1 cellular context compared by ENCODE assay signal in the genomic region with DNA sequence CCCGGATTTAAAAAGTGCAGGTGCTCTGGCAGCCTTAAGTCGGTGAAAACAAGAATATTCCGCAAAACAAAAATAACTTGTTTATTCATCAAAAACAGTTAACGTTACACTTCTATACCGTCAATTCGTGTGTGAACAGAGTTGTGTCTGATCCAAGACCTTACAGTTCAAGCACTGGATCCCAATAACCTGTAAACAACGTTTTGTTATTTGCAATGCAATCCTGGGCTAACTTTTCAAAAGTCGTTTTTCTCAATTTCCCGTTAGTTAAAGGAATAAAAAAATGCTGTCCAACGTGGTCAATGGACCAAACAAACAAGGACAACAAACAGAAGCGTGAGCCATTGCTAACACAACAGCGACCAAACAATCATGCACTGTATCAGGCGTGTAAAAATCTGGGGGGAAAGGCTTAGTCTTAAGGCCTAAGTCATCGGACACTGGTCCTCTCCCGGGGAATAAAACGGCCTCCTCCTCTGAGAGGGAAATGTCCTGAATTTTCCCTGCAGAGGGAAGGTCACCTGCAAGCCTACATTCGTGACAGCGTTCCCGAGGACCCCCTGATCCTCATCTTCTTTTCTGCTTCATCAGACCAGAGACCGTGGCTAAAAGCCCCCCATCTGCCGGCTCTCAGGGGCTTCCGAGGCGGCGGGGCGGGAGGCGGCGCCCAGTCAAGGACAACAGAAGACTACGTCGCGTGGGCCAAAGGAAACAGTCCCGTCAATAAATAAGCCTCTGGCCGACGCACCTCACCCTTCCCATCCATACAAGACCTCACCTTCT.
TF ChIP-seq lines count a peak whose summit lies in the region.

No MANE protein-coding gene starts in this region.

TF ChIP-seq in GM23338, 12 proteins besides CTCF, POLR2A, EP300 and RAD21 (continued from another document):
- TF ChIP-seq, protein P1, sequence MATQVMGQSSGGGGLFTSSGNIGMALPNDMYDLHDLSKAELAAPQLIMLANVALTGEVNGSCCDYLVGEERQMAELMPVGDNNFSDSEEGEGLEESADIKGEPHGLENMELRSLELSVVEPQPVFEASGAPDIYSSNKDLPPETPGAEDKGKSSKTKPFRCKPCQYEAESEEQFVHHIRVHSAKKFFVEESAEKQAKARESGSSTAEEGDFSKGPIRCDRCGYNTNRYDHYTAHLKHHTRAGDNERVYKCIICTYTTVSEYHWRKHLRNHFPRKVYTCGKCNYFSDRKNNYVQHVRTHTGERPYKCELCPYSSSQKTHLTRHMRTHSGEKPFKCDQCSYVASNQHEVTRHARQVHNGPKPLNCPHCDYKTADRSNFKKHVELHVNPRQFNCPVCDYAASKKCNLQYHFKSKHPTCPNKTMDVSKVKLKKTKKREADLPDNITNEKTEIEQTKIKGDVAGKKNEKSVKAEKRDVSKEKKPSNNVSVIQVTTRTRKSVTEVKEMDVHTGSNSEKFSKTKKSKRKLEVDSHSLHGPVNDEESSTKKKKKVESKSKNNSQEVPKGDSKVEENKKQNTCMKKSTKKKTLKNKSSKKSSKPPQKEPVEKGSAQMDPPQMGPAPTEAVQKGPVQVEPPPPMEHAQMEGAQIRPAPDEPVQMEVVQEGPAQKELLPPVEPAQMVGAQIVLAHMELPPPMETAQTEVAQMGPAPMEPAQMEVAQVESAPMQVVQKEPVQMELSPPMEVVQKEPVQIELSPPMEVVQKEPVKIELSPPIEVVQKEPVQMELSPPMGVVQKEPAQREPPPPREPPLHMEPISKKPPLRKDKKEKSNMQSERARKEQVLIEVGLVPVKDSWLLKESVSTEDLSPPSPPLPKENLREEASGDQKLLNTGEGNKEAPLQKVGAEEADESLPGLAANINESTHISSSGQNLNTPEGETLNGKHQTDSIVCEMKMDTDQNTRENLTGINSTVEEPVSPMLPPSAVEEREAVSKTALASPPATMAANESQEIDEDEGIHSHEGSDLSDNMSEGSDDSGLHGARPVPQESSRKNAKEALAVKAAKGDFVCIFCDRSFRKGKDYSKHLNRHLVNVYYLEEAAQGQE (IDR thresholded peaks at IDR 0.05; ENCODE audit: unreplicated experiment), result no peak
- TF ChIP-seq ZNF331 (CRISPR knock-in tag; IDR thresholded peaks at IDR 0.05; ENCODE audit: low read depth), result no peak
- TF ChIP-seq, protein P2, sequence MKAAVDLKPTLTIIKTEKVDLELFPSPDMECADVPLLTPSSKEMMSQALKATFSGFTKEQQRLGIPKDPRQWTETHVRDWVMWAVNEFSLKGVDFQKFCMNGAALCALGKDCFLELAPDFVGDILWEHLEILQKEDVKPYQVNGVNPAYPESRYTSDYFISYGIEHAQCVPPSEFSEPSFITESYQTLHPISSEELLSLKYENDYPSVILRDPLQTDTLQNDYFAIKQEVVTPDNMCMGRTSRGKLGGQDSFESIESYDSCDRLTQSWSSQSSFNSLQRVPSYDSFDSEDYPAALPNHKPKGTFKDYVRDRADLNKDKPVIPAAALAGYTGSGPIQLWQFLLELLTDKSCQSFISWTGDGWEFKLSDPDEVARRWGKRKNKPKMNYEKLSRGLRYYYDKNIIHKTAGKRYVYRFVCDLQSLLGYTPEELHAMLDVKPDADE (IDR thresholded peaks at IDR 0.05), result no peak
- TF ChIP-seq, protein P3, sequence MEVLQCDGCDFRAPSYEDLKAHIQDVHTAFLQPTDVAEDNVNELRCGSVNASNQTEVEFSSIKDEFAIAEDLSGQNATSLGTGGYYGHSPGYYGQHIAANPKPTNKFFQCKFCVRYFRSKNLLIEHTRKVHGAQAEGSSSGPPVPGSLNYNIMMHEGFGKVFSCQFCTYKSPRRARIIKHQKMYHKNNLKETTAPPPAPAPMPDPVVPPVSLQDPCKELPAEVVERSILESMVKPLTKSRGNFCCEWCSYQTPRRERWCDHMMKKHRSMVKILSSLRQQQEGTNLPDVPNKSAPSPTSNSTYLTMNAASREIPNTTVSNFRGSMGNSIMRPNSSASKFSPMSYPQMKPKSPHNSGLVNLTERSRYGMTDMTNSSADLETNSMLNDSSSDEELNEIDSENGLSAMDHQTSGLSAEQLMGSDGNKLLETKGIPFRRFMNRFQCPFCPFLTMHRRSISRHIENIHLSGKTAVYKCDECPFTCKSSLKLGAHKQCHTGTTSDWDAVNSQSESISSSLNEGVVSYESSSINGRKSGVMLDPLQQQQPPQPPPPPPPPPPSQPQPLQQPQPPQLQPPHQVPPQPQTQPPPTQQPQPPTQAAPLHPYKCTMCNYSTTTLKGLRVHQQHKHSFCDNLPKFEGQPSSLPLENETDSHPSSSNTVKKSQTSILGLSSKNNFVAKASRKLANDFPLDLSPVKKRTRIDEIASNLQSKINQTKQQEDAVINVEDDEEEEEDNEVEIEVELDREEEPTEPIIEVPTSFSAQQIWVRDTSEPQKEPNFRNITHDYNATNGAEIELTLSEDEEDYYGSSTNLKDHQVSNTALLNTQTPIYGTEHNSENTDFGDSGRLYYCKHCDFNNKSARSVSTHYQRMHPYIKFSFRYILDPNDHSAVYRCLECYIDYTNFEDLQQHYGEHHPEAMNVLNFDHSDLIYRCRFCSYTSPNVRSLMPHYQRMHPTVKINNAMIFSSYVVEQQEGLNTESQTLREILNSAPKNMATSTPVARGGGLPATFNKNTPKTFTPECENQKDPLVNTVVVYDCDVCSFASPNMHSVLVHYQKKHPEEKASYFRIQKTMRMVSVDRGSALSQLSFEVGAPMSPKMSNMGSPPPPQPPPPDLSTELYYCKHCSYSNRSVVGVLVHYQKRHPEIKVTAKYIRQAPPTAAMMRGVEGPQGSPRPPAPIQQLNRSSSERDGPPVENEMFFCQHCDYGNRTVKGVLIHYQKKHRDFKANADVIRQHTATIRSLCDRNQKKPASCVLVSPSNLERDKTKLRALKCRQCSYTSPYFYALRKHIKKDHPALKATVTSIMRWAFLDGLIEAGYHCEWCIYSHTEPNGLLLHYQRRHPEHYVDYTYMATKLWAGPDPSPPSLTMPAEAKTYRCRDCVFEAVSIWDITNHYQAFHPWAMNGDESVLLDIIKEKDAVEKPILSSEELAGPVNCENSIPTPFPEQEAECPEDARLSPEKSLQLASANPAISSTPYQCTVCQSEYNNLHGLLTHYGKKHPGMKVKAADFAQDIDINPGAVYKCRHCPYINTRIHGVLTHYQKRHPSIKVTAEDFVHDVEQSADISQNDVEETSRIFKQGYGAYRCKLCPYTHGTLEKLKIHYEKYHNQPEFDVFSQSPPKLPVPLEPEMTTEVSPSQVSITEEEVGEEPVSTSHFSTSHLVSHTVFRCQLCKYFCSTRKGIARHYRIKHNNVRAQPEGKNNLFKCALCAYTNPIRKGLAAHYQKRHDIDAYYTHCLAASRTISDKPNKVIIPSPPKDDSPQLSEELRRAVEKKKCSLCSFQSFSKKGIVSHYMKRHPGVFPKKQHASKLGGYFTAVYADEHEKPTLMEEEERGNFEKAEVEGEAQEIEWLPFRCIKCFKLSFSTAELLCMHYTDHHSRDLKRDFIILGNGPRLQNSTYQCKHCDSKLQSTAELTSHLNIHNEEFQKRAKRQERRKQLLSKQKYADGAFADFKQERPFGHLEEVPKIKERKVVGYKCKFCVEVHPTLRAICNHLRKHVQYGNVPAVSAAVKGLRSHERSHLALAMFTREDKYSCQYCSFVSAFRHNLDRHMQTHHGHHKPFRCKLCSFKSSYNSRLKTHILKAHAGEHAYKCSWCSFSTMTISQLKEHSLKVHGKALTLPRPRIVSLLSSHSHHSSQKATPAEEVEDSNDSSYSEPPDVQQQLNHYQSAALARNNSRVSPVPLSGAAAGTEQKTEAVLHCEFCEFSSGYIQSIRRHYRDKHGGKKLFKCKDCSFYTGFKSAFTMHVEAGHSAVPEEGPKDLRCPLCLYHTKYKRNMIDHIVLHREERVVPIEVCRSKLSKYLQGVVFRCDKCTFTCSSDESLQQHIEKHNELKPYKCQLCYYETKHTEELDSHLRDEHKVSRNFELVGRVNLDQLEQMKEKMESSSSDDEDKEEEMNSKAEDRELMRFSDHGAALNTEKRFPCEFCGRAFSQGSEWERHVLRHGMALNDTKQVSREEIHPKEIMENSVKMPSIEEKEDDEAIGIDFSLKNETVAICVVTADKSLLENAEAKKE (CRISPR knock-in tag; IDR thresholded peaks at IDR 0.05), result no peak
- no peak for TF ChIP-seq POLR2AphosphoS5 (IDR thresholded peaks at IDR 0.05; ENCODE audit: low read depth)
- no peak for TF ChIP-seq EZH2phosphoT487 (IDR thresholded peaks at IDR 0.05; ENCODE audit: unreplicated experiment)
- no peak for TF ChIP-seq EZH2 (IDR thresholded peaks at IDR 0.05; ENCODE audit: low read depth, unreplicated experiment)
- no peak for TF ChIP-seq ZNF114 (CRISPR knock-in tag; IDR thresholded peaks at IDR 0.05)
- no peak for TF ChIP-seq CREB1 (CRISPR knock-in tag; IDR thresholded peaks at IDR 0.05; ENCODE audit: low read depth)
- TF ChIP-seq STAT1 (IDR thresholded peaks at IDR 0.05; ENCODE audit: unreplicated experiment), result no peak
- TF ChIP-seq JUNB (IDR thresholded peaks at IDR 0.05; ENCODE audit: unreplicated experiment), result no peak
